8 cellular contexts compared by ENCODE assay signal in the genomic region with DNA sequence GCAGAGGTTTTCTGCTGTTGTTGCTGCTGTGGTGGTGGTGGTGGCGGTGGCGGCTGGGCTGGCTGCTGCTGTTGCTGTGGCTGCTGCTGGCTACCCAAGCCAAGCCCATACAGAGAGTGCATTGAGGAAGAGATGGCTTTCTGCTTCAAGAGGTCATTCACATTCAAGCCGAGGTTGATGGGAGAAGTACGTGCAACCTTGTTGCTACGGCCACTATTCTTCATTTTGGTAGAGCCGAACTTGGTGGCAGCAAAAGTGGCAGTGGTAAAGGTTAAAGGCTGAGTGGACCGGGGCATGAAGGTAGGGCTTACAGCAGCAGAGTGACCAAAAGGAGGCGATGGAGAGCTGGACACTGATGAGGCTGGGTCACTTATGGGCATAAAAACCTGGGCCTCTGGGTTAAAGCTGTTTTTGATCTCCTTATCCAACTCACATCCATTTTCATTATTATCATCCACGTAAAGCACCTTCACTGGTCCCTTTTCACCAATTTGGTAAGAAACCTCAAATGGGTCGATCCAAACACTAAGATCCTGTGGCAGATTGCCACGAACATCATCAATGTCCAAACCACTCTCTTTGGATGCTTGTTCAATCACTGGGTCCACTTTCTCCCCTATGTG. TPM values are rescaled to one million over a fixed set of nuclear protein-coding genes. Genes with fewer than 3 reads are reported as not detected.
DNase-seq lines count a peak whose midpoint lies in the region; ATAC-seq and TF ChIP-seq lines count a peak whose summit lies in the region.

No MANE protein-coding gene starts in this region.

- 36 to 44% (median 43%) methylated on average over 11 of the region's 11 CpGs for WGBS in adrenal gland, 4 donors

- no peak overlapping the region for H3K9ac ChIP-seq in iPS-20b (ENCODE audit: low read depth, low read length)

- peak overlapping the region; percentile 78 to 100 (median 99) for H3K27ac ChIP-seq in adrenal gland
- H3K27ac ChIP-seq in iPS-20b (ENCODE audit: low read length) = no peak overlapping the region
- H3K27ac ChIP-seq in skin epidermis = peak overlapping the region in 7 of 21 experiments; percentile 6 to 97 (median 27)

- no peaks in the 10 kb centered on the region for H3K27me3 ChIP-seq in adrenal gland
- no peaks in the 10 kb centered on the region for H3K27me3 ChIP-seq in iPS-20b (ENCODE audit: insufficient read depth, low read length)

- H3K9me3 ChIP-seq in adrenal gland (replicated peaks in 1 of 3) (no peaks in the 10 kb centered on the region), iPS-20b (ENCODE audit: insufficient read depth, low read depth, low read length) (no peaks in the 10 kb centered on the region)

- peak in 1 of 2 donors; percentile 45 for TF ChIP-seq POLR2A in adrenal gland (IDR thresholded peaks at IDR 0.05)

- intact Hi-C loops in adrenal gland (cut with DNase I) = no loop called here

- TF ChIP-seq CTCF in adrenal gland (IDR thresholded peaks at IDR 0.05) = peak; percentile 20 to 61 (median 50)

- DNase-seq in NCI-H1092 treated with DMSO at 0.1 percent for 48 hours (lab: John Stamatoyannopoulos, UW) (peak; percentile 15), NCI-H1092 (lab: John Stamatoyannopoulos, UW) (no peak), MV-4-11 (lab: John Stamatoyannopoulos, UW) (peak; percentile 34), adrenal gland (peak; percentile 56 to 87 (median 73)), DMS79 (lab: John Stamatoyannopoulos, UW) (no peak)

- ATAC-seq in GM18517 (IDR thresholded peaks at IDR 0.05; ENCODE audit: unreplicated experiment) = no peak

- H3K4me3 ChIP-seq in adrenal gland (peak overlapping the region in 1 of 4 donors; percentile 87), iPS-20b (ENCODE audit: low read length) (peak overlapping the region; percentile 19; the same call in 1 of the 2 replicates), skin epidermis (peak overlapping the region in 5 of 7 experiments; percentile 5 to 99 (median 16))

- peaks cover 0 to 22% of the 10 kb centered on the region in 2 donors for H3K36me3 ChIP-seq in adrenal gland (replicated peaks in 1 of 2)
- H3K36me3 ChIP-seq in iPS-20b (ENCODE audit: insufficient read depth, low read depth, low read length) = peaks cover 30% of the 10 kb centered on the region

- H3K4me1 ChIP-seq in adrenal gland (replicated peaks in 1 of 2) (peaks cover 9 to 43% of the 10 kb centered on the region in 2 donors), iPS-20b (ENCODE audit: insufficient read depth, low read length) (peaks cover 8% of the 10 kb centered on the region; the same call in 1 of the 2 replicates)

RNA-seq across cellular contexts. Expression of a gene that starts 2.8 kb away (rescaled TPM):
- total RNA-seq in adrenal gland = 100 to 1,000 TPM in 4 of 8 donors, 10 to 100 TPM in 4; 29.0 to 332 (median 98.7) TPM
- polyA plus RNA-seq in adrenal gland = 10 to 100 TPM; 42.9 to 75.4 (median 49.3) TPM

RNA-seq across cellular contexts. Expression of a gene that starts 27.9 kb away (rescaled TPM):
- 1 to 10 TPM in 7 of 8 donors, under 1 TPM in 1; 0.95 to 2.0 (median 1.4) TPM for total RNA-seq in adrenal gland
- polyA plus RNA-seq in adrenal gland = 1 to 10 TPM in 2 of 3 donors, under 1 TPM in 1; 0.81 to 1.4 (median 1.4) TPM

Comparison
In these comparisons a context has a peak if more than half of its experiments do, and no peak if none do; other contexts are left out.
1. DNase-seq: peak in NCI-H1092 treated with DMSO at 0.1 percent for 48 hours (single experiment), MV-4-11 (single experiment) and adrenal gland (7 of 7); none in NCI-H1092 (single experiment) and DMS79 (single experiment).